9 cellular contexts compared by ENCODE assay signal in genomic region chrX:18931972-18932371, GRCh38. TPM values are rescaled to one million over a fixed set of nuclear protein-coding genes. Genes with fewer than 3 reads are reported as not detected.
A peak's percentile ranks its signal among the peaks of the same experiment; 100 is the strongest.
DNase-seq lines count a peak whose midpoint lies in the region; ATAC-seq and TF ChIP-seq lines count a peak whose summit lies in the region.
"Had no signal": no experiment of that assay in that cellular context is flagged by ENCODE, and none has a peak within 500 bp of the region (broad histone marks: within the 10 kb centered on the region; RNA-seq: fewer than 3 reads in every experiment).

No MANE protein-coding gene starts in this region.

- no peaks in the 10 kb centered on the region for H3K4me1 ChIP-seq in fibroblast of lung (ENCODE audit: control insufficient read depth, extremely low read depth, insufficient read depth, low read length)

- H2AFZ ChIP-seq in fibroblast of lung (ENCODE audit: low read length) = no peak overlapping the region

- no peak overlapping the region for H3K27ac Mint-ChIP-seq in activated CD4-positive, alpha-beta T cell treated with anti-CD3 and anti-CD28 coated beads, Interleukin-2, amount 10 ng/mL, durations not matched to agents 7 days and 5 days
- H3K27ac Mint-ChIP-seq in CD4-positive, alpha-beta T cell = no peak overlapping the region
- H3K27ac Mint-ChIP-seq: naive thymus-derived CD4-positive, alpha-beta T cell had no signal

- H3K4me2 ChIP-seq in fibroblast of lung (ENCODE audit: extremely low read depth, insufficient read depth, low read length) = no peak overlapping the region

- H3K9me3 Mint-ChIP-seq in activated CD4-positive, alpha-beta T cell treated with anti-CD3 and anti-CD28 coated beads, Interleukin-2, amount 10 ng/mL, durations not matched to agents 7 days and 5 days = no peaks in the 10 kb centered on the region
- H3K9me3 Mint-ChIP-seq in CD4-positive, alpha-beta T cell = no peaks in the 10 kb centered on the region
- H3K9me3 Mint-ChIP-seq: naive thymus-derived CD4-positive, alpha-beta T cell had no signal

- H3K9ac ChIP-seq in fibroblast of lung (ENCODE audit: insufficient read depth, low read length) = no peak overlapping the region

- H3K27ac ChIP-seq in fibroblast of lung (ENCODE audit: insufficient read depth, low read length) = no peak overlapping the region
- H3K27ac ChIP-seq in CD4-positive, alpha-beta T cell (ENCODE audit: low read depth, low read length) = no peak overlapping the region

- no peaks in the 10 kb centered on the region for H3K79me2 ChIP-seq in fibroblast of lung (ENCODE audit: control insufficient read depth, insufficient read depth, low read length)

- intact Hi-C loops in CD4-positive, alpha-beta T cell (cut with DNase I, micrococcal nuclease) = loop anchor here in 1 of 2 experiments (10.0 kb wide), 1 partner anchor 403 kb away; no protein-coding TSS in a partner anchor

- H3K27me3 ChIP-seq in fibroblast of lung (ENCODE audit: control insufficient read depth, insufficient read depth, low read length) = no peaks in the 10 kb centered on the region
- H3K27me3 ChIP-seq in CD4-positive, alpha-beta T cell (ENCODE audit: control insufficient read depth, insufficient read depth, low read length) = no peaks in the 10 kb centered on the region

- DNase-seq in activated CD4-positive, alpha-beta T cell treated with anti-CD3 and anti-CD28 coated beads, Interleukin-2, amount 10 ng/mL, durations not matched to agents 7 days and 5 days = peak; percentile 10
- no peak for DNase-seq in activated CD4-positive, alpha-beta T cell treated with anti-CD3 and anti-CD28 coated beads for 1 hour
- peak; percentile 10 for DNase-seq in NOMO-1 treated with dmso at 0.1 percent for 144 hours (lab: John Stamatoyannopoulos, UW; ENCODE audit: unreplicated experiment)
- peak; percentile 7 to 42 for DNase-seq in fibroblast of lung (ENCODE audit: low read depth in 2 of 2)
- peak; percentile 53 for DNase-seq in superior temporal gyrus (ENCODE audit: extremely low spot score)
- no peak for DNase-seq in GM19238 (ENCODE audit: insufficient read length, low spot score)
- no peak for DNase-seq in CD4-positive, alpha-beta T cell

- H3K36me3 Mint-ChIP-seq in activated CD4-positive, alpha-beta T cell treated with anti-CD3 and anti-CD28 coated beads, Interleukin-2, amount 10 ng/mL, durations not matched to agents 7 days and 5 days (ENCODE audit: low read depth) = no peaks in the 10 kb centered on the region
- peaks cover 37% of the 10 kb centered on the region for H3K36me3 Mint-ChIP-seq in CD4-positive, alpha-beta T cell (ENCODE audit: low read depth)

- ATAC-seq in CD4-positive, alpha-beta T cell (ENCODE audit: poor library complexity) = no peak
- no peak for ATAC-seq in HG03097 (IDR thresholded peaks at IDR 0.05; ENCODE audit: low FRiP score, unreplicated experiment)
- ATAC-seq: naive thymus-derived CD4-positive, alpha-beta T cell had no signal

- no peak overlapping the region for H3K4me3 ChIP-seq in fibroblast of lung (replicated peaks in 1 of 4; ENCODE audit: control extremely low read depth in 1 of 4, insufficient read depth in 1 of 4, low read depth in 3 of 4, low read length in 4 of 4)

- no peaks in the 10 kb centered on the region for H3K36me3 ChIP-seq in fibroblast of lung (ENCODE audit: control insufficient read depth, insufficient read depth, low read length)

- H3K4me1 Mint-ChIP-seq in activated CD4-positive, alpha-beta T cell treated with anti-CD3 and anti-CD28 coated beads, Interleukin-2, amount 10 ng/mL, durations not matched to agents 7 days and 5 days = no peaks in the 10 kb centered on the region
- no peaks in the 10 kb centered on the region for H3K4me1 Mint-ChIP-seq in CD4-positive, alpha-beta T cell (ENCODE audit: low read depth)
- H3K4me1 Mint-ChIP-seq: naive thymus-derived CD4-positive, alpha-beta T cell had no signal

- H3K9me3 ChIP-seq in fibroblast of lung (ENCODE audit: control insufficient read depth, insufficient read depth, low read depth, low read length) = no peaks in the 10 kb centered on the region
- no peaks in the 10 kb centered on the region for H3K9me3 ChIP-seq in CD4-positive, alpha-beta T cell (ENCODE audit: control insufficient read depth, low read length)

- no peaks in the 10 kb centered on the region for H4K20me1 ChIP-seq in fibroblast of lung (ENCODE audit: control insufficient read depth, extremely low read depth, insufficient read depth, low read length)

- no peaks in the 10 kb centered on the region for H3K27me3 Mint-ChIP-seq in activated CD4-positive, alpha-beta T cell treated with anti-CD3 and anti-CD28 coated beads, Interleukin-2, amount 10 ng/mL, durations not matched to agents 7 days and 5 days
- no peaks in the 10 kb centered on the region for H3K27me3 Mint-ChIP-seq in CD4-positive, alpha-beta T cell
- H3K27me3 Mint-ChIP-seq: naive thymus-derived CD4-positive, alpha-beta T cell had no signal

- peak; percentile 33 to 54 for TF ChIP-seq CTCF in fibroblast of lung (conservative IDR thresholded peaks at IDR 0.05 in 1 of 2, IDR thresholded peaks at IDR 0.05 in 1 of 2; ENCODE audit: low read depth in 1 of 2, low read length in 2 of 2)
- no peak for TF ChIP-seq CTCF in CD4-positive, alpha-beta T cell (IDR thresholded peaks at IDR 0.05)

- CTCF ChIA-PET in activated CD4-positive, alpha-beta T cell treated with anti-CD3 and anti-CD28 coated beads, Interleukin-2, amount 10 ng/mL, durations not matched to agents 7 days and 5 days (lab: Charles Lee) = interaction anchor here (1.1 kb wide), 1 partner anchor 10 kb away, joined by 3 read pairs; no protein-coding TSS in a partner anchor
- CTCF ChIA-PET in CD4-positive, alpha-beta T cell (lab: Charles Lee) = interaction anchor here (0.6 kb wide), 1 partner anchor 542 kb away, joined by 3 read pairs; no protein-coding TSS in a partner anchor

- POLR2A ChIA-PET in activated CD4-positive, alpha-beta T cell treated with anti-CD3 and anti-CD28 coated beads, Interleukin-2, amount 10 ng/mL, durations not matched to agents 7 days and 5 days (lab: Charles Lee) = no interaction called here
- POLR2A ChIA-PET in CD4-positive, alpha-beta T cell (lab: Charles Lee) = no interaction called here

- H3K4me3 Mint-ChIP-seq in activated CD4-positive, alpha-beta T cell treated with anti-CD3 and anti-CD28 coated beads, Interleukin-2, amount 10 ng/mL, durations not matched to agents 7 days and 5 days = no peak overlapping the region
- no peak overlapping the region for H3K4me3 Mint-ChIP-seq in CD4-positive, alpha-beta T cell
- H3K4me3 Mint-ChIP-seq: naive thymus-derived CD4-positive, alpha-beta T cell had no signal

RNA-seq across cellular contexts. Expression of gene PHKA2, which starts 51.9 kb away (rescaled TPM):
- total RNA-seq in activated CD4-positive, alpha-beta T cell treated with anti-CD3 and anti-CD28 coated beads, Interleukin-2, amount 10 ng/mL, durations not matched to agents 7 days and 5 days = 10 to 100 TPM; 27.5 to 27.8 TPM
- total RNA-seq in fibroblast of lung = 7.7 and 8.3 TPM in 2 replicates
- 6.1 and 7.9 TPM in 2 replicates for polyA plus RNA-seq in fibroblast of lung
- polyA plus RNA-seq in fibroblast of lung (2012) = 6.2 and 8.4 TPM in 2 replicates
- polyA minus RNA-seq in fibroblast of lung (ENCODE audit: low replicate concordance) = 30.2 and 46.3 TPM in 2 replicates
- 10 to 100 TPM; 28.5 to 31.4 TPM for total RNA-seq in CD4-positive, alpha-beta T cell

Comparison
In these comparisons a context has a peak if more than half of its experiments do, and no peak if none do; other contexts are left out.
1. DNase-seq: peak in activated CD4-positive, alpha-beta T cell treated with anti-CD3 and anti-CD28 coated beads, Interleukin-2, amount 10 ng/mL, durations not matched to agents 7 days and 5 days (single experiment), NOMO-1 treated with dmso at 0.1 percent for 144 hours (single experiment), fibroblast of lung (2 of 2) and superior temporal gyrus (single experiment); none in activated CD4-positive, alpha-beta T cell treated with anti-CD3 and anti-CD28 coated beads for 1 hour (single experiment), GM19238 (single experiment) and CD4-positive, alpha-beta T cell (0 of 10).